ENCODE assay signal across 1 cellular context in genomic region chr5:151896041-151896691, GRCh38.
TF ChIP-seq lines count a peak whose summit lies in the region.

No MANE protein-coding gene starts in this region.

TF ChIP-seq in SK-N-SH, 30 proteins besides CTCF, POLR2A, EP300 and RAD21 (continued from another document):
- TF ChIP-seq, protein P1, sequence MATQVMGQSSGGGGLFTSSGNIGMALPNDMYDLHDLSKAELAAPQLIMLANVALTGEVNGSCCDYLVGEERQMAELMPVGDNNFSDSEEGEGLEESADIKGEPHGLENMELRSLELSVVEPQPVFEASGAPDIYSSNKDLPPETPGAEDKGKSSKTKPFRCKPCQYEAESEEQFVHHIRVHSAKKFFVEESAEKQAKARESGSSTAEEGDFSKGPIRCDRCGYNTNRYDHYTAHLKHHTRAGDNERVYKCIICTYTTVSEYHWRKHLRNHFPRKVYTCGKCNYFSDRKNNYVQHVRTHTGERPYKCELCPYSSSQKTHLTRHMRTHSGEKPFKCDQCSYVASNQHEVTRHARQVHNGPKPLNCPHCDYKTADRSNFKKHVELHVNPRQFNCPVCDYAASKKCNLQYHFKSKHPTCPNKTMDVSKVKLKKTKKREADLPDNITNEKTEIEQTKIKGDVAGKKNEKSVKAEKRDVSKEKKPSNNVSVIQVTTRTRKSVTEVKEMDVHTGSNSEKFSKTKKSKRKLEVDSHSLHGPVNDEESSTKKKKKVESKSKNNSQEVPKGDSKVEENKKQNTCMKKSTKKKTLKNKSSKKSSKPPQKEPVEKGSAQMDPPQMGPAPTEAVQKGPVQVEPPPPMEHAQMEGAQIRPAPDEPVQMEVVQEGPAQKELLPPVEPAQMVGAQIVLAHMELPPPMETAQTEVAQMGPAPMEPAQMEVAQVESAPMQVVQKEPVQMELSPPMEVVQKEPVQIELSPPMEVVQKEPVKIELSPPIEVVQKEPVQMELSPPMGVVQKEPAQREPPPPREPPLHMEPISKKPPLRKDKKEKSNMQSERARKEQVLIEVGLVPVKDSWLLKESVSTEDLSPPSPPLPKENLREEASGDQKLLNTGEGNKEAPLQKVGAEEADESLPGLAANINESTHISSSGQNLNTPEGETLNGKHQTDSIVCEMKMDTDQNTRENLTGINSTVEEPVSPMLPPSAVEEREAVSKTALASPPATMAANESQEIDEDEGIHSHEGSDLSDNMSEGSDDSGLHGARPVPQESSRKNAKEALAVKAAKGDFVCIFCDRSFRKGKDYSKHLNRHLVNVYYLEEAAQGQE (IDR thresholded peaks at IDR 0.05; ENCODE audit: low read depth, low read length): no peak
- TF ChIP-seq GATA2 (CRISPR knock-in tag; IDR thresholded peaks at IDR 0.05) (no peak), TEAD4 (IDR thresholded peaks at IDR 0.05; ENCODE audit: borderline replicate concordance, insufficient read depth) (no peak), MAX (IDR thresholded peaks at IDR 0.05; ENCODE audit: low read depth) (no peak), IRF3 (IDR thresholded peaks at IDR 0.05; ENCODE audit: low read depth, low read length) (no peak)
